In genomic region chr20:46430921-46431712, GRCh38 we compare ENCODE assay signal across 32 cellular contexts. TPM values are rescaled to one million over a fixed set of nuclear protein-coding genes. Genes with fewer than 3 reads are reported as not detected.
DNase-seq lines count a peak whose midpoint lies in the region; FAIRE-seq and TF ChIP-seq lines count a peak whose summit lies in the region.
"Had no signal": no experiment of that assay in that cellular context is flagged by ENCODE, and none has a peak within 500 bp of the region (broad histone marks: within the 10 kb centered on the region; RNA-seq: fewer than 3 reads in every experiment).

No MANE protein-coding gene starts in this region.

- no peak for TF ChIP-seq CTCF in CD14-positive monocyte (IDR thresholded peaks at IDR 0.05)

- no peaks in the 10 kb centered on the region for H3K4me1 Mint-ChIP-seq in CD14-positive monocyte
- H3K4me1 Mint-ChIP-seq: activated CD4-positive, alpha-beta T cell treated with anti-CD3 and anti-CD28 coated beads, Interleukin-2, amount 10 ng/mL, durations not matched to agents 24 days and 14 days; nephron; WTC11 had no signal

- FAIRE-seq in HTR-8/SVneo (lab: Jason Lieb, UNC): peak; percentile 97

- peaks cover 11 to 19% (median 15%) of the 10 kb centered on the region in 3 donors for H3K27me3 Mint-ChIP-seq in CD14-positive monocyte (ENCODE audit: low read depth in 3 of 3)

- H3K9me3 Mint-ChIP-seq in CD14-positive monocyte: peaks cover 0 to 7% (median 0%) of the 10 kb centered on the region in 7 donors
- H3K9me3 Mint-ChIP-seq: activated CD4-positive, alpha-beta T cell treated with anti-CD3 and anti-CD28 coated beads, Interleukin-2, amount 10 ng/mL, durations not matched to agents 24 days and 14 days; nephron had no signal

- intact Hi-C loops in CD14-positive monocyte (cut with micrococcal nuclease): no loop called here

- DNase-seq in HTR-8/SVneo (ENCODE audit: insufficient read length, low spot score) (no peak), cerebellar cortex (ENCODE audit: low spot score) (peak; percentile 73), medulla oblongata (ENCODE audit: extremely low spot score) (peak; percentile 81), substantia nigra (lab: John Stamatoyannopoulos, UW) (peak in 42 of 49 donors; percentile 6 to 85 (median 48)), CD14-positive monocyte (ENCODE audit: low spot score) (no peak), activated gamma-delta T cell treated with Interleukin-2 at 50 U/mL for 16 hours (no peak), COR-L47 (lab: John Stamatoyannopoulos, UW) (no peak)
- DNase-seq: activated CD4-positive, alpha-beta T cell treated with anti-CD3 and anti-CD28 coated beads, Interleukin-2, amount 10 ng/mL, durations not matched to agents 24 days and 14 days; activated effector memory CD4-positive, alpha-beta T cell treated with Interleukin-2 at 50 U/mL for 16 hours; DMS79 treated with DMSO at 0.1 percent for 48 hours; GF-D8; GOT3; heart left ventricle; KG1; lower lobe of right lung; mucosa of descending colon; NCI-H1092 treated with DMSO at 0.1 percent for 48 hours; NCI-H187; NCI-H510A; OCI-M1; right cardiac atrium; SK-N-SH; spleen; stimulated activated CD4-positive, alpha-beta T cell treated with anti-CD3 and anti-CD28 coated beads, Interleukin-2, amount 100 ng/mL, for 24 hours; stimulated activated CD8-positive, alpha-beta memory T cell treated with anti-CD3 and anti-CD28 coated beads, Interleukin-4, amount 100 ng/mL, for 48 hours; transverse colon had no signal

- no peak overlapping the region for H3K4me3 Mint-ChIP-seq in CD14-positive monocyte
- H3K4me3 Mint-ChIP-seq: activated CD4-positive, alpha-beta T cell treated with anti-CD3 and anti-CD28 coated beads, Interleukin-2, amount 10 ng/mL, durations not matched to agents 24 days and 14 days; activated naive CD8-positive, alpha-beta T cell; nephron; WTC11 had no signal

- no peak overlapping the region for H3K27ac Mint-ChIP-seq in CD14-positive monocyte
- H3K27ac Mint-ChIP-seq: activated CD4-positive, alpha-beta T cell treated with anti-CD3 and anti-CD28 coated beads, Interleukin-2, amount 10 ng/mL, durations not matched to agents 24 days and 14 days; activated naive CD8-positive, alpha-beta T cell; nephron; WTC11 had no signal

- peak overlapping the region; percentile 93 for H3K27ac ChIP-seq in substantia nigra (ENCODE audit: low read depth, low read length, poor library complexity, severe bottlenecking)
- H3K27ac ChIP-seq: ascending aorta, C4-2B, heart left ventricle, lower lobe of right lung, parathyroid adenoma, spleen, transverse colon had no signal

- H3K36me3 Mint-ChIP-seq in CD14-positive monocyte: no peaks in the 10 kb centered on the region
- H3K36me3 Mint-ChIP-seq: activated naive CD8-positive, alpha-beta T cell had no signal

RNA-seq across cellular contexts. Expression of gene ELMO2, which starts 24.7 kb away (rescaled TPM):
- 10 to 100 TPM; 35.3 to 42.3 TPM for polyA plus RNA-seq in CD14-positive monocyte

Comparison
In these comparisons a context has a peak if more than half of its experiments do, and no peak if none do; other contexts are left out.
1. DNase-seq: peak in cerebellar cortex (single experiment), medulla oblongata (single experiment) and substantia nigra (42 of 49); none in HTR-8/SVneo (single experiment), CD14-positive monocyte (single experiment), activated gamma-delta T cell treated with Interleukin-2 at 50 U/mL for 16 hours (single experiment) and COR-L47 (single experiment).